ENCODE assay signal across 32 cellular contexts in the genomic region with DNA sequence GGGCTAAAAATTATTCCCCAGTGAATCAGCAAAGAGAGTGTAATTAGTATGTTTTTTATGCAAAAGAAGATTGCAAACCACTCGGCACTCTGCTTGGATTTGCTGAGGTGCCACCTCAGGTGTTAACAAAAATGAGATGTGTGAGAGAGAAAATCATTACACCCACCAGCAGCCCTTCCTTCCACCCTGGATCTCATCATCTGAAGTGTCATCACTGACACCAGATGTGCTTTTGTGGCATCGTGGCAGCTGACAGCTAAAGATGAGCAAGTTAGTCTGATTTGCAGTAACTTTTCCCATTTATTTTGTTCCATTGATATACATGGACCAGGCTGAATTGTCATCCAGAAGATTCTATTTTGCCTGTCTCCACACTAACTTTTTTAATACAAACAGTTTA.
"Had no signal": no experiment of that assay in that cellular context is flagged by ENCODE, and none has a peak within 500 bp of the region (broad histone marks: within the 10 kb centered on the region; RNA-seq: fewer than 3 reads in every experiment).

No MANE protein-coding gene starts in this region.

- H3K4me1 ChIP-seq: adrenal gland, body of pancreas, breast epithelium had no signal

- H3K27me3 ChIP-seq: adrenal gland, body of pancreas, brain microvascular endothelial cell, breast epithelium had no signal

- H3K27ac ChIP-seq: adrenal gland, body of pancreas, brain microvascular endothelial cell, breast epithelium, VCaP had no signal

- DNase-seq: activated B cell treated with CpG ODN at 0.5 μM for 24 hours; activated CD4-positive, alpha-beta memory T cell treated with anti-CD3 and anti-CD28 coated beads for 36 hours; activated CD4-positive, alpha-beta T cell treated with anti-CD3 and anti-CD28 coated beads for 4 hours; activated CD4-positive, alpha-beta T cell treated with anti-CD3 and anti-CD28 coated beads, Interleukin-2, amount 10 ng/mL, durations not matched to agents 24 days and 14 days; activated CD4-positive, alpha-beta T cell treated with anti-CD3 and anti-CD28 coated beads, Interleukin-2, amount 50 U/mL, for 1 hour; activated CD4-positive, alpha-beta T cell treated with anti-CD3 and anti-CD28 coated beads, Interleukin-2, amount 50 U/mL, for 4 hours; activated CD4-positive, CD25-positive, alpha-beta regulatory T cell treated with anti-CD3 and anti-CD28 coated beads, Interleukin-2, amount 50 U/mL, for 72 hours; activated CD8-positive, alpha-beta memory T cell treated with anti-CD3 and anti-CD28 coated beads, Interleukin-2, amount 50 U/mL, for 4 hours; activated CD8-positive, alpha-beta T cell treated with anti-CD3 and anti-CD28 coated beads for 36 hours; activated effector memory CD4-positive, alpha-beta T cell treated with anti-CD3 and anti-CD28 coated beads, Interleukin-2, amount 50 U/mL, for 16 hours; activated gamma-delta T cell treated with Interleukin-2 at 50 U/mL for 16 hours; activated naive CD4-positive, alpha-beta T cell; activated naive CD4-positive, alpha-beta T cell treated with anti-CD3 and anti-CD28 coated beads for 36 hours; activated naive CD4-positive, alpha-beta T cell treated with anti-CD3 and anti-CD28 coated beads, Interleukin-2, amount 50 U/mL, for 16 hours; activated naive CD8-positive, alpha-beta T cell treated with anti-CD3 and anti-CD28 coated beads for 36 hours; activated T-cell treated with anti-CD3 and anti-CD28 coated beads for 4 hours; activated T-cell treated with anti-CD3 and anti-CD28 coated beads, Interleukin-2, amount 50 U/mL, for 1 hour; activated T-cell treated with anti-CD3 and anti-CD28 coated beads, Interleukin-2, amount 50 U/mL, for 4 hours; activated T-cell treated with anti-CD3 and anti-CD28 coated beads, Interleukin-2, amount 50 U/mL, for 72 hours; adrenal gland; amniotic stem cell; aorta; body of pancreas; brain microvascular endothelial cell; central memory CD4-positive, alpha-beta T cell; T-helper 1 cell; T-helper 2 cell; T-helper 9 cell had no signal

- H3K4me3 ChIP-seq: adrenal gland, body of pancreas, breast epithelium had no signal

- FAIRE-seq: astrocyte, TTC549 had no signal

- H3K36me3 ChIP-seq: adrenal gland, brain microvascular endothelial cell, breast epithelium had no signal

- H3K9me3 ChIP-seq: adrenal gland, body of pancreas, breast epithelium had no signal
